ENCODE assay signal across 3 cellular contexts in the genomic region with DNA sequence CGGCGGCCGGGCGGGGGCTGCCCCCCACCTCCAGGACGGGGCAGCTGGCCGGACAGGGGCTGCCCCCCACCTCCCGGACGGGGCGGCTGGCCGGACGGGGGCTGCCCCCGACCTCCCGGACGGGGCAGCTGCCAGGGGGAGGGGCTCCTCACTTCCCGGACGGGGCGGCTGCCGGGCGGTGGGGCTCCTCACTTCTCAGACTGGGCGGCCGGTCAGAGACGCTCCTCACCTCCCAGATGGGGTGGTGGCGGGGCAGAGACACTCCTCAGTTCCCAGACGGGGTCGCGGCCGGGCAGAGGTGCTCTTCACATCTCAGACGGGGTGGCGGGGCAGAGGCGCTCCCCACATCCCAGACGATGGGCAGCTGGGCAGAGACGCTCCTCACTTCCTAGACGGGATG.
DNase-seq lines count a peak whose midpoint lies in the region; ATAC-seq and TF ChIP-seq lines count a peak whose summit lies in the region.
"Not testable (repeated sequence)": the region's sequence is repeated elsewhere in the genome, so short reads cannot be mapped to it uniquely, and the experiment has no call there.

No MANE protein-coding gene starts in this region.

- peak overlapping the region in 4 of 7 donors; percentile 3 to 82 (median 60) for H3K27ac Mint-ChIP-seq in CD14-positive monocyte
- not testable (repeated sequence) for H3K27ac Mint-ChIP-seq in T-helper 17 cell
- peak overlapping the region; percentile 72 for H3K27ac Mint-ChIP-seq in glutamatergic neuron (ENCODE audit: unreplicated experiment)

- not testable (repeated sequence) for H3K9me3 ChIP-seq in T-helper 17 cell (ENCODE audit: control insufficient read depth, low read length, poor library complexity, severe bottlenecking)

- peaks cover 70 to 73% of the 10 kb centered on the region in 2 donors for H3K36me3 Mint-ChIP-seq in CD14-positive monocyte
- not testable (repeated sequence) for H3K36me3 Mint-ChIP-seq in T-helper 17 cell (ENCODE audit: low read depth); glutamatergic neuron (ENCODE audit: unreplicated experiment)

- H3K4me1 Mint-ChIP-seq in CD14-positive monocyte (peaks cover 42% of the 10 kb centered on the region), T-helper 17 cell (peaks cover 14% of the 10 kb centered on the region), glutamatergic neuron (ENCODE audit: low read depth, unreplicated experiment) (peaks cover 57% of the 10 kb centered on the region)

- intact Hi-C loops in CD14-positive monocyte (cut with micrococcal nuclease) = not testable (repeated sequence)

- not testable (repeated sequence) for H3K27me3 Mint-ChIP-seq in CD14-positive monocyte (ENCODE audit: low read depth in 3 of 3); T-helper 17 cell
- peaks cover 35% of the 10 kb centered on the region for H3K27me3 Mint-ChIP-seq in glutamatergic neuron (ENCODE audit: unreplicated experiment)

- not testable (repeated sequence) for H3K9me3 Mint-ChIP-seq in CD14-positive monocyte
- H3K9me3 Mint-ChIP-seq in glutamatergic neuron (ENCODE audit: unreplicated experiment) = peaks cover 46% of the 10 kb centered on the region

- ATAC-seq in T-helper 17 cell = not testable (repeated sequence)

- TF ChIP-seq CTCF in CD14-positive monocyte (IDR thresholded peaks at IDR 0.05); glutamatergic neuron (IDR thresholded peaks at IDR 0.05; ENCODE audit: partially characterized antibody, unreplicated experiment): not testable (repeated sequence)

- H3K4me3 Mint-ChIP-seq in CD14-positive monocyte; glutamatergic neuron (ENCODE audit: unreplicated experiment): not testable (repeated sequence)
- H3K4me3 Mint-ChIP-seq in T-helper 17 cell = peak overlapping the region; percentile 19

- DNase-seq in CD14-positive monocyte (ENCODE audit: low spot score); T-helper 17 cell; glutamatergic neuron: not testable (repeated sequence)
